8 cellular contexts compared by ENCODE assay signal in the genomic region with DNA sequence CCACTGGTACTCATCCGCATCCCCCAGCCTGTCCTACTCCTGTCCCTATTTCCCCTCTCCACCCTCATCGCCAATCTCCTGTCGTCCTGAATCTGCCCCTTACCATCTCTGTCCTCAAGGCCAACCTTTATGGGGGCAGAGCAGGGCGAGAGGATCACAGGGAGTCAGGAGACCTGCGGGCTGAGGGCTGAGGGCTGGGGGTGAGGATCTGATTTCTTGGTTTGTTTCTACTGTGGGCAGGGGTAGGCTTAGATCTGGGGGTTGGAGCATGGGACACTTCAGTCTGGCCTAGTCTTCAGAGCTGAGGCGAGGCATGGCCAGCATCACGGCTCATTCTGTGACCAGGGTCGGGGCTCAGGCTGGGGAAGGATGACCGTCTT. TPM values are rescaled to one million over a fixed set of nuclear protein-coding genes. Genes with fewer than 3 reads are reported as not detected.
A peak's percentile ranks its signal among the peaks of the same experiment; 100 is the strongest.
DNase-seq lines count a peak whose midpoint lies in the region; ATAC-seq and TF ChIP-seq lines count a peak whose summit lies in the region.

No MANE protein-coding gene starts in this region.

- H3K27ac ChIP-seq in stomach: peak overlapping the region; percentile 88 to 97 (median 93)

- TF ChIP-seq EP300 in stomach (IDR thresholded peaks at IDR 0.05): no peak

- no peaks in the 10 kb centered on the region for H3K36me3 Mint-ChIP-seq in activated naive CD8-positive, alpha-beta T cell treated with anti-CD3 and anti-CD28 coated beads, Interleukin-2, amount 10 ng/mL, durations not matched to agents 7 days and 5 days
- H3K36me3 Mint-ChIP-seq in immature natural killer cell: peaks cover 0 to 1% (median 0%) of the 10 kb centered on the region in 3 donors

- peaks cover 14 to 50% (median 35%) of the 10 kb centered on the region in 4 donors for H3K4me1 ChIP-seq in stomach

- POLR2A ChIA-PET in activated naive CD8-positive, alpha-beta T cell treated with anti-CD3 and anti-CD28 coated beads, Interleukin-2, amount 10 ng/mL, durations not matched to agents 7 days and 5 days (lab: Charles Lee): interaction anchor here (1.0 to 3.2 kb wide), 9 partner anchors 12 to 205 kb away, joined by 3 to 95 read pairs (median 7); a partner anchor contains a TSS

- no peaks in the 10 kb centered on the region for H3K9me3 Mint-ChIP-seq in activated naive CD8-positive, alpha-beta T cell treated with anti-CD3 and anti-CD28 coated beads, Interleukin-2, amount 10 ng/mL, durations not matched to agents 7 days and 5 days
- no peaks in the 10 kb centered on the region for H3K9me3 Mint-ChIP-seq in immature natural killer cell

- H3K4me3 Mint-ChIP-seq in activated naive CD8-positive, alpha-beta T cell treated with anti-CD3 and anti-CD28 coated beads, Interleukin-2, amount 10 ng/mL, durations not matched to agents 7 days and 5 days: peak overlapping the region; percentile 85
- H3K4me3 Mint-ChIP-seq in immature natural killer cell: peak overlapping the region; percentile 64 to 79 (median 75)

- WGBS in stomach, 5 donors: 58 to 71% (median 67%) methylated on average over 9 of the region's 9 CpGs

- H3K27ac Mint-ChIP-seq in activated naive CD8-positive, alpha-beta T cell treated with anti-CD3 and anti-CD28 coated beads, Interleukin-2, amount 10 ng/mL, durations not matched to agents 7 days and 5 days: peak overlapping the region; percentile 90
- peak overlapping the region; percentile 73 to 94 (median 87) for H3K27ac Mint-ChIP-seq in immature natural killer cell

- H3K9me3 ChIP-seq in stomach: no peaks in the 10 kb centered on the region

- TF ChIP-seq POLR2A in stomach (IDR thresholded peaks at IDR 0.05): no peak

- peak overlapping the region; percentile 57 to 77 (median 64) for H3K4me3 ChIP-seq in stomach

- no peak for TF ChIP-seq CTCF in stomach (IDR thresholded peaks at IDR 0.05)

- no peaks in the 10 kb centered on the region for H3K36me3 ChIP-seq in stomach

- peaks cover 21% of the 10 kb centered on the region for H3K4me1 Mint-ChIP-seq in activated naive CD8-positive, alpha-beta T cell treated with anti-CD3 and anti-CD28 coated beads, Interleukin-2, amount 10 ng/mL, durations not matched to agents 7 days and 5 days
- peaks cover 40 to 46% of the 10 kb centered on the region in 2 donors for H3K4me1 Mint-ChIP-seq in immature natural killer cell

- intact Hi-C loops in stomach (cut with DNase I; ENCODE audit: low total_unique reads): loop anchor here (5.0 kb wide), 1 partner anchor 37 kb away; no protein-coding TSS in a partner anchor

- H3K27me3 Mint-ChIP-seq in activated naive CD8-positive, alpha-beta T cell treated with anti-CD3 and anti-CD28 coated beads, Interleukin-2, amount 10 ng/mL, durations not matched to agents 7 days and 5 days: no peaks in the 10 kb centered on the region
- peaks cover 5 to 13% (median 11%) of the 10 kb centered on the region in 3 donors for H3K27me3 Mint-ChIP-seq in immature natural killer cell (ENCODE audit: low read depth in 3 of 3)

- no peak for ATAC-seq in activated naive CD8-positive, alpha-beta T cell treated with anti-CD3 and anti-CD28 coated beads, Interleukin-2, amount 10 ng/mL, durations not matched to agents 7 days and 5 days (ENCODE audit: low read depth)

- DNase-seq in NCI-H82 (lab: John Stamatoyannopoulos, UW) (peak; percentile 55), NCI-H82 treated with DMSO at 0.1 percent for 48 hours (lab: John Stamatoyannopoulos, UW; ENCODE audit: unreplicated experiment) (no peak), immature natural killer cell (no peak), stomach (no peak), cerebellar nuclear complex (lab: John Stamatoyannopoulos, UW) (no peak), UCSD-AML1 (lab: John Stamatoyannopoulos, UW; ENCODE audit: unreplicated experiment) (no peak), GOT3 (lab: John Stamatoyannopoulos, UW) (no peak)
- no peak for DNase-seq in activated naive CD8-positive, alpha-beta T cell treated with anti-CD3 and anti-CD28 coated beads, Interleukin-2, amount 10 ng/mL, durations not matched to agents 7 days and 5 days

- H3K27me3 ChIP-seq in stomach: no peaks in the 10 kb centered on the region

RNA-seq across cellular contexts. Expression of a gene that starts 16.5 kb away (rescaled TPM):
- 10 to 100 TPM; 63.1 to 63.3 TPM for total RNA-seq in activated naive CD8-positive, alpha-beta T cell treated with anti-CD3 and anti-CD28 coated beads, Interleukin-2, amount 10 ng/mL, durations not matched to agents 7 days and 5 days
- polyA plus RNA-seq in immature natural killer cell (10 to 100 TPM; 50.8 to 62.2 (median 54.5) TPM), stomach (10 to 100 TPM; 53.9 to 66.9 (median 54.6) TPM)
- total RNA-seq in stomach: 10 to 100 TPM in 4 of 5 donors, 1 to 10 TPM in 1; 7.8 to 79.3 (median 36.9) TPM

RNA-seq across cellular contexts. Expression of a gene that starts 27.5 kb away (rescaled TPM):
- 10 to 100 TPM; 68.7 to 69.4 TPM for total RNA-seq in activated naive CD8-positive, alpha-beta T cell treated with anti-CD3 and anti-CD28 coated beads, Interleukin-2, amount 10 ng/mL, durations not matched to agents 7 days and 5 days
- polyA plus RNA-seq in immature natural killer cell (10 to 100 TPM; 11.6 to 30.1 (median 11.6) TPM), stomach (10 to 100 TPM in 2 of 3 donors, 1 to 10 TPM in 1; 6.9 to 20.9 (median 11.1) TPM)
- total RNA-seq in stomach: 10 to 100 TPM in 2 of 5 donors, 1 to 10 TPM in 3; 1.2 to 76.8 (median 5.5) TPM

RNA-seq across cellular contexts. Expression of a gene that starts 33.8 kb away (rescaled TPM):
- total RNA-seq in activated naive CD8-positive, alpha-beta T cell treated with anti-CD3 and anti-CD28 coated beads, Interleukin-2, amount 10 ng/mL, durations not matched to agents 7 days and 5 days: 1 to 10 TPM; 6.0 to 6.3 TPM
- 1 to 10 TPM in 1 of 3 donors, under 1 TPM in 2; 0.43 to 2.3 (median 0.77) TPM for polyA plus RNA-seq in immature natural killer cell
- total RNA-seq in stomach: 1 to 10 TPM in 2 of 5 donors, under 1 TPM in 1, not detected in 2; 0.55 to 5.9 (median 2.2) TPM
- polyA plus RNA-seq in stomach: 1 to 10 TPM; 1.8 to 7.2 (median 3.4) TPM

RNA-seq across cellular contexts. Expression of a gene that starts 35.4 kb away (rescaled TPM):
- 10 to 100 TPM; 20.2 to 25.7 TPM for total RNA-seq in activated naive CD8-positive, alpha-beta T cell treated with anti-CD3 and anti-CD28 coated beads, Interleukin-2, amount 10 ng/mL, durations not matched to agents 7 days and 5 days
- under 1 TPM in 2 of 3 donors, not detected in 1; 0.08 to 0.84 TPM for polyA plus RNA-seq in immature natural killer cell
- 10 to 100 TPM in 3 of 5 donors, 1 to 10 TPM in 2; 2.4 to 44.9 (median 28.0) TPM for total RNA-seq in stomach
- polyA plus RNA-seq in stomach: 100 to 1,000 TPM in 1 of 3 donors, 10 to 100 TPM in 1, 1 to 10 TPM in 1; 9.2 to 120 (median 11.8) TPM

RNA-seq across cellular contexts. Expression of a gene that starts 56.6 kb away (rescaled TPM):
- total RNA-seq in activated naive CD8-positive, alpha-beta T cell treated with anti-CD3 and anti-CD28 coated beads, Interleukin-2, amount 10 ng/mL, durations not matched to agents 7 days and 5 days: 1 to 10 TPM; 3.0 to 3.3 TPM
- polyA plus RNA-seq in immature natural killer cell (under 1 TPM in 2 of 3 donors, not detected in 1; 0.48 to 0.80 TPM), stomach (1 to 10 TPM; 4.7 to 9.3 (median 7.9) TPM)
- total RNA-seq in stomach: 10 to 100 TPM in 2 of 5 donors, 1 to 10 TPM in 2, not detected in 1; 2.0 to 37.3 (median 10.6) TPM
